In genomic region chr6:37122861-37123260, GRCh38 we compare ENCODE assay signal across 25 cellular contexts. TPM values are rescaled to one million over a fixed set of nuclear protein-coding genes. Genes with fewer than 3 reads are reported as not detected.
DNase-seq lines count a peak whose midpoint lies in the region; ATAC-seq and TF ChIP-seq lines count a peak whose summit lies in the region.
"Had no signal": no experiment of that assay in that cellular context is flagged by ENCODE, and none has a peak within 500 bp of the region (broad histone marks: within the 10 kb centered on the region; RNA-seq: fewer than 3 reads in every experiment).

No MANE protein-coding gene starts in this region.

- no peak overlapping the region for H3K14ac ChIP-seq in mesenchymal stem cell (ENCODE audit: low read length in 2 of 2)

- TF ChIP-seq CTCF in AG04449 (IDR thresholded peaks at IDR 0.05; ENCODE audit: insufficient read depth, low read length, missing control alignments) (no peak), HFFc6 (IDR thresholded peaks at IDR 0.05) (no peak), psoas muscle (IDR thresholded peaks at IDR 0.05) (no peak), left ventricle myocardium inferior (IDR thresholded peaks at IDR 0.05; ENCODE audit: borderline replicate concordance) (no peak)

- H3K27ac ChIP-seq in mesenchymal stem cell (ENCODE audit: low read length, poor library complexity, severe bottlenecking) (no peak overlapping the region), psoas muscle (no peak overlapping the region), left ventricle myocardium inferior (replicated peaks) (no peak overlapping the region)
- H3K27ac ChIP-seq: body of pancreas, esophagus muscularis mucosa, upper lobe of right lung had no signal

- peak overlapping the region; percentile 63 for H2BK15ac ChIP-seq in mesenchymal stem cell (ENCODE audit: low read depth, poor library complexity, severe bottlenecking)

- peak; percentile 83 for DNase-seq in AG04449 (ENCODE audit: low read depth, low spot score)
- no peak for DNase-seq in HFFc6
- DNase-seq in amniotic epithelial cell (ENCODE audit: low read depth), result peak; percentile 54
- peak; percentile 50 for DNase-seq in mesenchymal stem cell
- DNase-seq in psoas muscle, result no peak
- DNase-seq in left ventricle myocardium inferior, result no peak
- DNase-seq: activated CD4-positive, alpha-beta T cell treated with anti-CD3 and anti-CD28 coated beads for 48 hours; activated CD8-positive, alpha-beta memory T cell treated with anti-CD3 and anti-CD28 coated beads, Interleukin-2, amount 50 U/mL, for 4 hours; activated naive CD8-positive, alpha-beta T cell treated with anti-CD3 and anti-CD28 coated beads for 36 hours; body of pancreas; DMS153; effector memory CD8-positive, alpha-beta T cell; GF-D8; naive B cell; NCI-H1048; NCI-H1930; NCI-H226; PC-3; SHP77 treated with DMSO at 0.1 percent for 48 hours; T-helper 1 cell; upper lobe of right lung had no signal

- H3K36me3 ChIP-seq in mesenchymal stem cell (ENCODE audit: control insufficient read depth in 1 of 2, insufficient read depth in 2 of 2, low read depth in 1 of 2, low read length in 2 of 2) (no peaks in the 10 kb centered on the region), psoas muscle (ENCODE audit: insufficient read depth in 1 of 2, low read depth in 1 of 2) (no peaks in the 10 kb centered on the region), left ventricle myocardium inferior (no peaks in the 10 kb centered on the region)
- H3K36me3 ChIP-seq: esophagus muscularis mucosa, upper lobe of right lung had no signal

- no peak overlapping the region for H2BK120ac ChIP-seq in mesenchymal stem cell (ENCODE audit: low read depth, low read length)

- peak overlapping the region; percentile 3 to 67 for H2BK12ac ChIP-seq in mesenchymal stem cell (ENCODE audit: low read length in 2 of 2)

- intact Hi-C loops in psoas muscle (cut with DNase I), result no loop called here
- intact Hi-C loops in left ventricle myocardium inferior (cut with micrococcal nuclease), result no loop called here

- H3K9me3 Mint-ChIP-seq in HFFc6, result no peaks in the 10 kb centered on the region
- H3K9me3 Mint-ChIP-seq: activated naive CD8-positive, alpha-beta T cell treated with anti-CD3 and anti-CD28 coated beads for 36 hours; activated T-helper 2 cell treated with anti-CD3 and anti-CD28 coated beads, Interferon-gamma antibody, Interleukin-2, Interleukin-4, amounts not matched to agents 10 μg/mL and 5 μg/mL and 100 μg/mL, durations not matched to agents 14 hours and 24 hours and 36 hours; effector memory CD8-positive, alpha-beta T cell; naive B cell had no signal

- CTCF ChIA-PET in AG04449 (lab: Yijun Ruan, JAX), result interaction anchor here (0.6 to 2.0 kb wide), 2 partner anchors 70 to 100 kb away, joined by 3 to 5 read pairs; no protein-coding TSS in a partner anchor

- H3K4me1 ChIP-seq in mesenchymal stem cell (ENCODE audit: control insufficient read depth, insufficient read depth, low read depth, low read length) (peaks cover 23% of the 10 kb centered on the region), psoas muscle (peaks cover under 1% of the 10 kb centered on the region), left ventricle myocardium inferior (peaks cover 18% of the 10 kb centered on the region)

- no peaks in the 10 kb centered on the region for H3K9me3 ChIP-seq in mesenchymal stem cell (ENCODE audit: control insufficient read depth, low read length)
- H3K9me3 ChIP-seq in psoas muscle, result no peaks in the 10 kb centered on the region
- H3K9me3 ChIP-seq in left ventricle myocardium inferior (replicated peaks), result no peaks in the 10 kb centered on the region
- H3K9me3 ChIP-seq: body of pancreas, esophagus muscularis mucosa, upper lobe of right lung had no signal

- no peak overlapping the region for H4K91ac ChIP-seq in mesenchymal stem cell (ENCODE audit: low read length)

- ATAC-seq in psoas muscle (no peak), HG02840 (IDR thresholded peaks at IDR 0.05; ENCODE audit: low FRiP score, unreplicated experiment) (no peak), GM21367 (IDR thresholded peaks at IDR 0.05; ENCODE audit: unreplicated experiment) (no peak)
- ATAC-seq: body of pancreas; effector memory CD8-positive, alpha-beta T cell; PC-3; upper lobe of right lung had no signal

- H4K8ac ChIP-seq in mesenchymal stem cell (ENCODE audit: low read length), result no peak overlapping the region

- no peak overlapping the region for H3K4me2 ChIP-seq in mesenchymal stem cell (ENCODE audit: low read length, poor library complexity, severe bottlenecking)

- H3K4ac ChIP-seq in mesenchymal stem cell (ENCODE audit: low read depth in 1 of 2, low read length in 2 of 2), result peak overlapping the region in 1 of 2 experiments; percentile 46

- POLR2A ChIA-PET in AG04449 (lab: Yijun Ruan, JAX), result interaction anchor here (1.0 kb wide), 2 partner anchors 20 to 21 kb away, joined by 3 to 4 read pairs; no protein-coding TSS in a partner anchor

- 78% methylated on average over 5 of the region's 5 CpGs for WGBS in mesenchymal stem cell
- WGBS in psoas muscle, 3 donors, result 92 to 97% (median 95%) methylated on average over 5 of the region's 5 CpGs

- H3K27me3 Mint-ChIP-seq in HFFc6 (ENCODE audit: insufficient read depth), result peaks cover 2% of the 10 kb centered on the region
- H3K27me3 Mint-ChIP-seq: effector memory CD8-positive, alpha-beta T cell had no signal

- no peak overlapping the region for H3K18ac ChIP-seq in mesenchymal stem cell (ENCODE audit: low read depth in 1 of 2, low read length in 2 of 2)

- H3K4me1 Mint-ChIP-seq in HFFc6 (ENCODE audit: low read depth), result peaks cover 26% of the 10 kb centered on the region
- H3K4me1 Mint-ChIP-seq: activated naive CD8-positive, alpha-beta T cell treated with anti-CD3 and anti-CD28 coated beads for 36 hours had no signal

- H2AK5ac ChIP-seq in mesenchymal stem cell (ENCODE audit: low read length, severe bottlenecking), result peak overlapping the region; percentile 99

- H3K9ac ChIP-seq in mesenchymal stem cell (ENCODE audit: low read length), result no peak overlapping the region

- no peak overlapping the region for H2AFZ ChIP-seq in mesenchymal stem cell (ENCODE audit: low read depth, low read length)

- no peak overlapping the region for H3K23ac ChIP-seq in mesenchymal stem cell (ENCODE audit: low read length in 2 of 2)

- H3K4me3 ChIP-seq in AG04449 (ENCODE audit: low read depth, low read length), result no peak overlapping the region
- no peak overlapping the region for H3K4me3 ChIP-seq in mesenchymal stem cell (ENCODE audit: insufficient read depth in 1 of 2, low read depth in 1 of 2, low read length in 2 of 2)
- no peak overlapping the region for H3K4me3 ChIP-seq in psoas muscle
- no peak overlapping the region for H3K4me3 ChIP-seq in left ventricle myocardium inferior
- H3K4me3 ChIP-seq: body of pancreas, esophagus muscularis mucosa, upper lobe of right lung had no signal

- no peaks in the 10 kb centered on the region for H3K36me3 Mint-ChIP-seq in HFFc6 (ENCODE audit: low read depth)
- H3K36me3 Mint-ChIP-seq: activated naive CD8-positive, alpha-beta T cell treated with anti-CD3 and anti-CD28 coated beads for 36 hours; naive B cell had no signal

- H3K79me1 ChIP-seq in mesenchymal stem cell (replicated peaks; ENCODE audit: low read length, poor library complexity, severe bottlenecking), result no peaks in the 10 kb centered on the region

- peak overlapping the region; percentile 66 for H2BK5ac ChIP-seq in mesenchymal stem cell (ENCODE audit: low read depth, low read length, poor library complexity, severe bottlenecking)

- H3K4me3 Mint-ChIP-seq in HFFc6, result no peak overlapping the region
- H3K4me3 Mint-ChIP-seq: activated naive CD8-positive, alpha-beta T cell treated with anti-CD3 and anti-CD28 coated beads for 36 hours; effector memory CD8-positive, alpha-beta T cell; naive B cell had no signal

- H3K27ac Mint-ChIP-seq in HFFc6, result peak overlapping the region; percentile 32; the same call in 1 of the 2 replicates
- H3K27ac Mint-ChIP-seq: activated naive CD8-positive, alpha-beta T cell treated with anti-CD3 and anti-CD28 coated beads for 36 hours; activated T-helper 2 cell treated with anti-CD3 and anti-CD28 coated beads, Interferon-gamma antibody, Interleukin-2, Interleukin-4, amounts not matched to agents 10 μg/mL and 5 μg/mL and 100 μg/mL, durations not matched to agents 14 hours and 24 hours and 36 hours; effector memory CD8-positive, alpha-beta T cell had no signal

- no peaks in the 10 kb centered on the region for H3K27me3 ChIP-seq in mesenchymal stem cell (ENCODE audit: control insufficient read depth in 1 of 2, insufficient read depth in 1 of 2, low read length in 2 of 2)
- no peaks in the 10 kb centered on the region for H3K27me3 ChIP-seq in psoas muscle (ENCODE audit: insufficient read depth in 3 of 3, low read length in 2 of 3)
- no peaks in the 10 kb centered on the region for H3K27me3 ChIP-seq in left ventricle myocardium inferior (ENCODE audit: low read depth)
- H3K27me3 ChIP-seq: body of pancreas, esophagus muscularis mucosa, upper lobe of right lung had no signal

RNA-seq across cellular contexts. Expression of gene PIM1, which starts 47.1 kb away (rescaled TPM):
- total RNA-seq in HFFc6 (2021; fragmentation: NEBNext Ultra II Directional; extraction: Animal tissue kit (Norgen Biotek cat#: 25700)), result 1 to 10 TPM; 3.6 to 6.3 (median 5.1) TPM
- 14.5 TPM for polyA plus RNA-seq in mesenchymal stem cell (2013, experiment 1 of 2)
- polyA plus RNA-seq in mesenchymal stem cell (2013, experiment 2 of 2), result 13.6 TPM
- total RNA-seq in psoas muscle (10 to 100 TPM; 18.0 to 45.5 (median 32.8) TPM), left ventricle myocardium inferior (28.9 TPM)
- polyA plus RNA-seq in psoas muscle, result 10 to 100 TPM in 1 of 3 donors, 1 to 10 TPM in 2; 2.8 to 16.5 (median 7.8) TPM

Comparison
In these comparisons a context has a peak if more than half of its experiments do, and no peak if none do; other contexts are left out.
1. DNase-seq: peak in AG04449 (single experiment), amniotic epithelial cell (single experiment) and mesenchymal stem cell (single experiment); none in HFFc6 (single experiment), psoas muscle (0 of 2) and left ventricle myocardium inferior (single experiment).